28 cellular contexts compared by ENCODE assay signal in genomic region chr7:96013836-96014235, GRCh38.
"Had no signal": no experiment of that assay in that cellular context is flagged by ENCODE, and none has a peak within 500 bp of the region (broad histone marks: within the 10 kb centered on the region; RNA-seq: fewer than 3 reads in every experiment).

No MANE protein-coding gene starts in this region.

- H3K4me1 Mint-ChIP-seq: brain had no signal

- H3K9me3 Mint-ChIP-seq: activated CD4-positive, alpha-beta memory T cell treated with anti-CD3 and anti-CD28 coated beads, Interleukin-2, amount 10 ng/mL, durations not matched to agents 7 days and 5 days; activated naive CD4-positive, alpha-beta T cell treated with anti-CD3 and anti-CD28 coated beads for 36 hours; activated naive CD4-positive, alpha-beta T cell treated with anti-CD3 and anti-CD28 coated beads, Interleukin-2, amount 50 U/mL, for 72 hours; activated T-helper 2 cell treated with anti-CD3 and anti-CD28 coated beads, Interferon-gamma antibody, Interleukin-2, Interleukin-4, amounts not matched to agents 10 μg/mL and 5 μg/mL and 100 μg/mL, durations not matched to agents 14 hours and 24 hours and 36 hours; brain had no signal

- H3K27ac Mint-ChIP-seq: activated CD4-positive, alpha-beta memory T cell treated with anti-CD3 and anti-CD28 coated beads, Interleukin-2, amount 10 ng/mL, durations not matched to agents 7 days and 5 days; activated CD8-positive, alpha-beta memory T cell treated with anti-CD3 and anti-CD28 coated beads, Interleukin-2, amount 10 ng/mL, durations not matched to agents 7 days and 5 days; activated naive CD4-positive, alpha-beta T cell treated with anti-CD3 and anti-CD28 coated beads for 36 hours; activated naive CD4-positive, alpha-beta T cell treated with anti-CD3 and anti-CD28 coated beads, Interleukin-2, amount 50 U/mL, for 72 hours; activated T-helper 2 cell treated with anti-CD3 and anti-CD28 coated beads, Interferon-gamma antibody, Interleukin-2, Interleukin-4, amounts not matched to agents 10 μg/mL and 5 μg/mL and 100 μg/mL, durations not matched to agents 14 hours and 24 hours and 36 hours; brain had no signal

- H3K27me3 ChIP-seq: adrenal gland, SJCRH30 had no signal

- H3K4me3 ChIP-seq: adrenal gland, K562, SJCRH30, SK-N-MC had no signal

- H3K27ac ChIP-seq: adrenal gland, SJCRH30, SK-N-MC, WERI-Rb-1 had no signal

- H3K36me3 Mint-ChIP-seq: activated CD8-positive, alpha-beta memory T cell treated with anti-CD3 and anti-CD28 coated beads, Interleukin-2, amount 10 ng/mL, durations not matched to agents 7 days and 5 days; activated naive CD4-positive, alpha-beta T cell treated with anti-CD3 and anti-CD28 coated beads, Interleukin-2, amount 50 U/mL, for 72 hours; brain had no signal

- FAIRE-seq: bronchial epithelial cell, K562 had no signal

- DNase-seq: activated CD4-positive, alpha-beta memory T cell treated with anti-CD3 and anti-CD28 coated beads, Interleukin-2, amount 10 ng/mL, durations not matched to agents 7 days and 5 days; activated CD4-positive, alpha-beta T cell treated with anti-CD3 and anti-CD28 coated beads for 1 hour; activated CD4-positive, alpha-beta T cell treated with anti-CD3 and anti-CD28 coated beads for 48 hours; activated CD4-positive, CD25-positive, alpha-beta regulatory T cell; activated CD8-positive, alpha-beta memory T cell treated with anti-CD3 and anti-CD28 coated beads for 24 hours; activated CD8-positive, alpha-beta memory T cell treated with anti-CD3 and anti-CD28 coated beads, Interleukin-2, amount 10 ng/mL, durations not matched to agents 7 days and 5 days; activated gamma-delta T cell treated with Interleukin-2 at 50 U/mL for 16 hours; activated naive CD4-positive, alpha-beta T cell treated with anti-CD3 and anti-CD28 coated beads for 36 hours; activated T-cell treated with anti-CD3 and anti-CD28 coated beads, Interleukin-2, amount 50 U/mL, for 1 hour; adrenal gland; caudate nucleus; NCI-H1092 treated with DMSO at 0.1 percent for 48 hours; NCI-H146; NCI-H2029 treated with DMSO at 0.1 percent for 48 hours; NCI-H226; NCI-H446 treated with DMSO at 0.1 percent for 48 hours; NCI-H524; NCI-H69; SHP77; SJCRH30; T1000; WERI-Rb-1 had no signal

- H3K4me1 ChIP-seq: SJCRH30 had no signal

- H3K36me3 ChIP-seq: adrenal gland, SJCRH30, WERI-Rb-1 had no signal

- H3K9me3 ChIP-seq: adrenal gland, SJCRH30 had no signal

- H3K4me3 Mint-ChIP-seq: activated CD4-positive, alpha-beta memory T cell treated with anti-CD3 and anti-CD28 coated beads, Interleukin-2, amount 10 ng/mL, durations not matched to agents 7 days and 5 days; activated CD8-positive, alpha-beta memory T cell treated with anti-CD3 and anti-CD28 coated beads, Interleukin-2, amount 10 ng/mL, durations not matched to agents 7 days and 5 days; activated naive CD4-positive, alpha-beta T cell treated with anti-CD3 and anti-CD28 coated beads for 36 hours; brain had no signal
